In the genomic region with DNA sequence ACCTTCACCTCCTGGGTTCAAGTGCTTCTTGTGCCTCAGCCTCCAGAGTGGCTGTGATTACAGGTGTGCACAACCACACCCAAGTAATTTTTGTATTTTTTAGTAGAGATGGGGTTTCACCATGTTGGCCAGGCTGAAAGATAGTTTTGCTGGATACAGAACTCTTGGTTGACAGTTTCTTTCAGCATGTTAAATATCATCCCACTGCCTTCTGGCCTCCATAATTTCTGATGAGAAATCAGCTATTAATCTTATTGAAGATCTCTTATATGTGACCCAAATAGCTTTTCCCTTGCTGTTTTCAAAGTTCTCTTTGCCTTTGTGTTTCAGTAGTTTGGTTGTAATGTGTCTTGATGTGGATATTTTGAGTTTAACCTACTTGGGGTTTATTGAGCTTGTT, we compare ENCODE assay signal across 32 cellular contexts.
"Had no signal": no experiment of that assay in that cellular context is flagged by ENCODE, and none has a peak within 500 bp of the region (broad histone marks: within the 10 kb centered on the region; RNA-seq: fewer than 3 reads in every experiment).

No MANE protein-coding gene starts in this region.

- H3K27ac ChIP-seq: adrenal gland, body of pancreas, breast epithelium, KMS-11, SJCRH30, SK-N-MC had no signal

- H3K36me3 ChIP-seq: adrenal gland, breast epithelium, SJCRH30 had no signal

- H3K4me3 ChIP-seq: adrenal gland, body of pancreas, breast epithelium, SJCRH30, SK-N-MC had no signal

- H3K4me1 ChIP-seq: adrenal gland, body of pancreas, breast epithelium, SJCRH30 had no signal

- H3K9ac ChIP-seq: KMS-11 had no signal

- H3K4me2 ChIP-seq: KMS-11 had no signal

- DNase-seq: activated CD4-positive, alpha-beta T cell treated with anti-CD3 and anti-CD28 coated beads for 36 hours; activated CD4-positive, alpha-beta T cell treated with anti-CD3 and anti-CD28 coated beads, Interleukin-2, amount 10 ng/mL, durations not matched to agents 7 days and 5 days; activated CD4-positive, alpha-beta T cell treated with anti-CD3 and anti-CD28 coated beads, Interleukin-2, amount 50 U/mL, for 48 hours; activated CD8-positive, alpha-beta memory T cell treated with anti-CD3 and anti-CD28 coated beads, Interleukin-2, amount 50 U/mL, for 4 hours; activated CD8-positive, alpha-beta T cell treated with anti-CD3 and anti-CD28 coated beads, Interleukin-2, amount 10 ng/mL, durations not matched to agents 7 days and 5 days; activated gamma-delta T cell treated with Interleukin-2 at 50 U/mL for 16 hours; activated naive CD4-positive, alpha-beta T cell treated with anti-CD3 and anti-CD28 coated beads for 36 hours; activated T-cell treated with anti-CD3 and anti-CD28 coated beads for 4 hours; activated T-cell treated with anti-CD3 and anti-CD28 coated beads, Interleukin-2, amount 50 U/mL, for 4 hours; adrenal gland; body of pancreas; cerebellar nuclear complex; NCI-H1092 treated with DMSO at 0.1 percent for 48 hours; NCI-H1436; NCI-H1694; NCI-H1930; NCI-H2081 treated with DMSO at 0.1 percent for 48 hours; NCI-H2171 treated with DMSO at 0.1 percent for 48 hours; NCI-H2227 treated with DMSO at 0.1 percent for 48 hours; NCI-H446; NCI-H510A treated with DMSO at 0.1 percent for 48 hours; NCI-H526 treated with DMSO at 0.1 percent for 48 hours; SHP77; SJCRH30 had no signal

- H3K27me3 ChIP-seq: adrenal gland, body of pancreas, breast epithelium, SJCRH30 had no signal

- FAIRE-seq: astrocyte, TTC549 had no signal

- ATAC-seq: activated CD4-positive, alpha-beta T cell treated with anti-CD3 and anti-CD28 coated beads for 36 hours; activated CD4-positive, CD25-positive, alpha-beta regulatory T cell treated with anti-CD3 and anti-CD28 coated beads, Interleukin-2, amount 50 U/mL, for 24 hours; activated CD8-positive, alpha-beta T cell treated with anti-CD3 and anti-CD28 coated beads, Interleukin-2, amount 10 ng/mL, durations not matched to agents 7 days and 5 days; activated naive CD4-positive, alpha-beta T cell treated with anti-CD3 and anti-CD28 coated beads, Interleukin-2, amount 50 U/mL, for 72 hours; activated T-cell treated with anti-CD3 and anti-CD28 coated beads, Interleukin-2, amount 50 U/mL, for 4 hours; body of pancreas; Panc1 had no signal
